Comparison of ENCODE assay signal across 18 cellular contexts in the genomic region with DNA sequence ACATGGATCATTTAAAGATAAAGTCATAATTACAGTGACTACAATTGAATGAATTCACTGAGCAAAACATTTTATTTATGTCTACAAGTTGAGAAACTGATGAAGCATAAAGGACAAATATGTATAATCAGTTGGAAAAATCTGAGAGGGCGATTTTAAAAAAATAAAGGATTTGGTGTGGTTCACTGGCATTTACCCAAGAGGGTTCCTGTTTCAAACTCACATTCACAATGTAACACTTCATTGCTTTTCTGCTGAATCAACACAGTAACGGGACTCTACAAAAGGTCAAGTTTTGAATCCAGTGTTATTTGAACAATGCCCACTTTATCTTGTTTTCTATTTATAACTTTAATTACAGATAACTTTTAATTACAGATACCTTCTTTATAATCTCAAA.
DNase-seq lines count a peak whose midpoint lies in the region; ATAC-seq and TF ChIP-seq lines count a peak whose summit lies in the region.
"Had no signal": no experiment of that assay in that cellular context is flagged by ENCODE, and none has a peak within 500 bp of the region (broad histone marks: within the 10 kb centered on the region; RNA-seq: fewer than 3 reads in every experiment).

No MANE protein-coding gene starts in this region.

- no peak for TF ChIP-seq POLR2A in suprapubic skin (IDR thresholded peaks at IDR 0.05)

- WGBS in suprapubic skin, result 52% methylated on average over 2 of the region's 2 CpGs

- H3K27ac ChIP-seq in brain microvascular endothelial cell, result peak overlapping the region; percentile 82
- H3K27ac ChIP-seq in suprapubic skin, result no peak overlapping the region
- H3K27ac ChIP-seq: esophagus squamous epithelium, PC-9, vagina had no signal

- H3K27me3 ChIP-seq in brain microvascular endothelial cell (replicated peaks), result no peaks in the 10 kb centered on the region
- H3K27me3 ChIP-seq in suprapubic skin, result no peaks in the 10 kb centered on the region
- H3K27me3 ChIP-seq: esophagus squamous epithelium, vagina had no signal

- TF ChIP-seq EP300 in suprapubic skin (IDR thresholded peaks at IDR 0.05), result no peak

- no peaks in the 10 kb centered on the region for H3K9me3 ChIP-seq in suprapubic skin
- H3K9me3 ChIP-seq: esophagus squamous epithelium, vagina had no signal

- no peaks in the 10 kb centered on the region for H3K4me1 ChIP-seq in suprapubic skin
- H3K4me1 ChIP-seq: esophagus squamous epithelium, vagina had no signal

- H3K4me3 ChIP-seq in brain microvascular endothelial cell (ENCODE audit: low read depth, low read length) (no peak overlapping the region), suprapubic skin (no peak overlapping the region)
- H3K4me3 ChIP-seq: esophagus squamous epithelium, PC-9, vagina had no signal

- ATAC-seq in HG03280 (IDR thresholded peaks at IDR 0.05; ENCODE audit: unreplicated experiment), result no peak
- no peak for ATAC-seq in HG02763 (IDR thresholded peaks at IDR 0.05; ENCODE audit: unreplicated experiment)
- ATAC-seq: stimulated activated naive CD8-positive, alpha-beta T cell treated with anti-CD3 and anti-CD28 coated beads, Interleukin-15, Interleukin-2, amounts not matched to agents 100 U/mL and 50 U/mL, for 24 hours had no signal

- H3K36me3 ChIP-seq in brain microvascular endothelial cell (replicated peaks) (no peaks in the 10 kb centered on the region), suprapubic skin (no peaks in the 10 kb centered on the region)
- H3K36me3 ChIP-seq: esophagus squamous epithelium, vagina had no signal

- DNase-seq in AG09319 (ENCODE audit: extremely low read depth, low read depth) (peak; percentile 57), LHCN-M2 (ENCODE audit: low read depth) (peak; percentile 64), brain microvascular endothelial cell (peak; percentile 25), left kidney (ENCODE audit: low read depth, low spot score) (peak; percentile 46), DMS153 treated with DMSO at 0.1 percent for 48 hours (lab: John Stamatoyannopoulos, UW; ENCODE audit: unreplicated experiment) (no peak), suprapubic skin (ENCODE audit: low spot score in 2 of 2) (no peak)
- DNase-seq: activated CD4-positive, alpha-beta T cell treated with anti-CD3 and anti-CD28 coated beads for 4 hours; activated T-cell treated with anti-CD3 and anti-CD28 coated beads for 4 hours; cortex of kidney; esophagus squamous epithelium; mammary epithelial cell; NCI-H1105; NCI-H510A; PC-9; stimulated activated naive CD8-positive, alpha-beta T cell treated with anti-CD3 and anti-CD28 coated beads, Interleukin-15, Interleukin-2, amounts not matched to agents 100 U/mL and 50 U/mL, for 24 hours had no signal

- TF ChIP-seq CTCF in AG09319 (IDR thresholded peaks at IDR 0.05; ENCODE audit: low read depth, low read length) (no peak), brain microvascular endothelial cell (IDR thresholded peaks at IDR 0.05; ENCODE audit: low read depth, low read length, missing control alignments) (no peak), suprapubic skin (IDR thresholded peaks at IDR 0.05) (no peak)

- in situ Hi-C loops in brain microvascular endothelial cell (cut with HindIII; ENCODE audit: low pct_ligation_motif_present, low sequenced_read_pairs), result no loop called here

Comparison
In these comparisons a context has a peak if more than half of its experiments do, and no peak if none do; other contexts are left out.
1. DNase-seq: peak in AG09319 (single experiment), LHCN-M2 (single experiment), brain microvascular endothelial cell (single experiment) and left kidney (single experiment); none in DMS153 treated with DMSO at 0.1 percent for 48 hours (single experiment) and suprapubic skin (0 of 2).